Comparison of ENCODE assay signal across 9 cellular contexts in genomic region chr1:97243973-97244560, GRCh38.
DNase-seq lines count a peak whose midpoint lies in the region; ATAC-seq and TF ChIP-seq lines count a peak whose summit lies in the region.
"Had no signal": no experiment of that assay in that cellular context is flagged by ENCODE, and none has a peak within 500 bp of the region (broad histone marks: within the 10 kb centered on the region; RNA-seq: fewer than 3 reads in every experiment).

No MANE protein-coding gene starts in this region.

- TF ChIP-seq RAD21 in Ishikawa (IDR thresholded peaks at IDR 0.05; ENCODE audit: low read depth), result peak; percentile 51

- intact Hi-C loops in sciatic nerve (cut with DNase I), result no loop called here

- no peak overlapping the region for H3K4me3 ChIP-seq in brain microvascular endothelial cell (ENCODE audit: low read depth, low read length)

- peaks cover 3% of the 10 kb centered on the region for H3K9me3 Mint-ChIP-seq in activated naive CD4-positive, alpha-beta T cell treated with anti-CD3 and anti-CD28 coated beads, Interleukin-2, amount 10 ng/mL, durations not matched to agents 7 days and 5 days

- no peak for TF ChIP-seq EP300 in Ishikawa (IDR thresholded peaks at IDR 0.05; ENCODE audit: borderline replicate concordance)

- no peaks in the 10 kb centered on the region for H3K4me1 Mint-ChIP-seq in activated naive CD4-positive, alpha-beta T cell treated with anti-CD3 and anti-CD28 coated beads, Interleukin-2, amount 10 ng/mL, durations not matched to agents 7 days and 5 days
- H3K4me1 Mint-ChIP-seq: activated naive CD8-positive, alpha-beta T cell treated with anti-CD3 and anti-CD28 coated beads, Interleukin-2, amount 10 ng/mL, durations not matched to agents 7 days and 5 days had no signal

- CTCF ChIA-PET in activated naive CD4-positive, alpha-beta T cell treated with anti-CD3 and anti-CD28 coated beads, Interleukin-2, amount 10 ng/mL, durations not matched to agents 7 days and 5 days (lab: Charles Lee), result interaction anchor here (0.8 to 1.8 kb wide), 3 partner anchors 16 to 807 kb away, joined by 3 to 7 read pairs (median 4); no protein-coding TSS in a partner anchor

- H3K36me3 Mint-ChIP-seq in activated naive CD4-positive, alpha-beta T cell treated with anti-CD3 and anti-CD28 coated beads, Interleukin-2, amount 10 ng/mL, durations not matched to agents 7 days and 5 days, result no peaks in the 10 kb centered on the region

- peak; percentile 31 for DNase-seq in A172 (ENCODE audit: low spot score)
- peak; percentile 8 for DNase-seq in GM13977 (ENCODE audit: low spot score)
- no peak for DNase-seq in brain microvascular endothelial cell
- peak; percentile 69 for DNase-seq in pons (ENCODE audit: low spot score)
- no peak for DNase-seq in sciatic nerve (ENCODE audit: low spot score)
- no peak for DNase-seq in activated naive CD4-positive, alpha-beta T cell treated with anti-CD3 and anti-CD28 coated beads, Interleukin-2, amount 10 ng/mL, durations not matched to agents 7 days and 5 days
- DNase-seq: activated naive CD8-positive, alpha-beta T cell treated with anti-CD3 and anti-CD28 coated beads, Interleukin-2, amount 10 ng/mL, durations not matched to agents 7 days and 5 days had no signal

- H3K27ac ChIP-seq in brain microvascular endothelial cell, result no peak overlapping the region

- ATAC-seq in sciatic nerve (no peak), HG02870 (IDR thresholded peaks at IDR 0.05; ENCODE audit: unreplicated experiment) (no peak)

- no peak overlapping the region for H3K4me3 Mint-ChIP-seq in activated naive CD4-positive, alpha-beta T cell treated with anti-CD3 and anti-CD28 coated beads, Interleukin-2, amount 10 ng/mL, durations not matched to agents 7 days and 5 days
- H3K4me3 Mint-ChIP-seq: activated naive CD8-positive, alpha-beta T cell treated with anti-CD3 and anti-CD28 coated beads, Interleukin-2, amount 10 ng/mL, durations not matched to agents 7 days and 5 days had no signal

- in situ Hi-C loops in GM13977 (cut with MboI; ENCODE audit: low pct_unique_long_range_greater_than_20kb, low sequenced_read_pairs, unreplicated experiment), result no loop called here
- in situ Hi-C loops in brain microvascular endothelial cell (cut with HindIII; ENCODE audit: low pct_ligation_motif_present, low sequenced_read_pairs), result no loop called here

- TF ChIP-seq CTCF in GM13977 (IDR thresholded peaks at IDR 0.05; ENCODE audit: extremely low read depth, insufficient read depth, missing control alignments) (peak; percentile 49), brain microvascular endothelial cell (IDR thresholded peaks at IDR 0.05; ENCODE audit: low read depth, low read length, missing control alignments) (peak; percentile 22)

- no peaks in the 10 kb centered on the region for H3K27me3 Mint-ChIP-seq in activated naive CD4-positive, alpha-beta T cell treated with anti-CD3 and anti-CD28 coated beads, Interleukin-2, amount 10 ng/mL, durations not matched to agents 7 days and 5 days
- H3K27me3 Mint-ChIP-seq: activated naive CD8-positive, alpha-beta T cell treated with anti-CD3 and anti-CD28 coated beads, Interleukin-2, amount 10 ng/mL, durations not matched to agents 7 days and 5 days had no signal

- H3K36me3 ChIP-seq in brain microvascular endothelial cell (replicated peaks), result no peaks in the 10 kb centered on the region

- H3K27ac Mint-ChIP-seq in activated naive CD4-positive, alpha-beta T cell treated with anti-CD3 and anti-CD28 coated beads, Interleukin-2, amount 10 ng/mL, durations not matched to agents 7 days and 5 days, result no peak overlapping the region
- H3K27ac Mint-ChIP-seq: activated naive CD8-positive, alpha-beta T cell treated with anti-CD3 and anti-CD28 coated beads, Interleukin-2, amount 10 ng/mL, durations not matched to agents 7 days and 5 days had no signal

- no peaks in the 10 kb centered on the region for H3K27me3 ChIP-seq in brain microvascular endothelial cell (replicated peaks)

TF ChIP-seq in Ishikawa, 13 proteins besides CTCF, POLR2A, EP300 and RAD21:
- TF ChIP-seq, protein P1, sequence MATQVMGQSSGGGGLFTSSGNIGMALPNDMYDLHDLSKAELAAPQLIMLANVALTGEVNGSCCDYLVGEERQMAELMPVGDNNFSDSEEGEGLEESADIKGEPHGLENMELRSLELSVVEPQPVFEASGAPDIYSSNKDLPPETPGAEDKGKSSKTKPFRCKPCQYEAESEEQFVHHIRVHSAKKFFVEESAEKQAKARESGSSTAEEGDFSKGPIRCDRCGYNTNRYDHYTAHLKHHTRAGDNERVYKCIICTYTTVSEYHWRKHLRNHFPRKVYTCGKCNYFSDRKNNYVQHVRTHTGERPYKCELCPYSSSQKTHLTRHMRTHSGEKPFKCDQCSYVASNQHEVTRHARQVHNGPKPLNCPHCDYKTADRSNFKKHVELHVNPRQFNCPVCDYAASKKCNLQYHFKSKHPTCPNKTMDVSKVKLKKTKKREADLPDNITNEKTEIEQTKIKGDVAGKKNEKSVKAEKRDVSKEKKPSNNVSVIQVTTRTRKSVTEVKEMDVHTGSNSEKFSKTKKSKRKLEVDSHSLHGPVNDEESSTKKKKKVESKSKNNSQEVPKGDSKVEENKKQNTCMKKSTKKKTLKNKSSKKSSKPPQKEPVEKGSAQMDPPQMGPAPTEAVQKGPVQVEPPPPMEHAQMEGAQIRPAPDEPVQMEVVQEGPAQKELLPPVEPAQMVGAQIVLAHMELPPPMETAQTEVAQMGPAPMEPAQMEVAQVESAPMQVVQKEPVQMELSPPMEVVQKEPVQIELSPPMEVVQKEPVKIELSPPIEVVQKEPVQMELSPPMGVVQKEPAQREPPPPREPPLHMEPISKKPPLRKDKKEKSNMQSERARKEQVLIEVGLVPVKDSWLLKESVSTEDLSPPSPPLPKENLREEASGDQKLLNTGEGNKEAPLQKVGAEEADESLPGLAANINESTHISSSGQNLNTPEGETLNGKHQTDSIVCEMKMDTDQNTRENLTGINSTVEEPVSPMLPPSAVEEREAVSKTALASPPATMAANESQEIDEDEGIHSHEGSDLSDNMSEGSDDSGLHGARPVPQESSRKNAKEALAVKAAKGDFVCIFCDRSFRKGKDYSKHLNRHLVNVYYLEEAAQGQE (IDR thresholded peaks at IDR 0.05; ENCODE audit: low read depth), result no peak
- no peak for TF ChIP-seq TEAD4 (IDR thresholded peaks at IDR 0.05)
- TF ChIP-seq CEBPB (IDR thresholded peaks at IDR 0.05), result no peak
- TF ChIP-seq YY1 (IDR thresholded peaks at IDR 0.05; ENCODE audit: low read depth), result no peak
- TF ChIP-seq MAX (IDR thresholded peaks at IDR 0.05), result no peak
- no peak for TF ChIP-seq EGR1 (IDR thresholded peaks at IDR 0.05)
- no peak for TF ChIP-seq NFIC (IDR thresholded peaks at IDR 0.05)
- no peak for TF ChIP-seq USF1 (IDR thresholded peaks at IDR 0.05)
- no peak for TF ChIP-seq CREB1 (IDR thresholded peaks at IDR 0.05; ENCODE audit: low read depth)
- no peak for TF ChIP-seq TAF1 (IDR thresholded peaks at IDR 0.05; ENCODE audit: low read depth)
- TF ChIP-seq ZBTB7A (IDR thresholded peaks at IDR 0.05; ENCODE audit: low read depth), result no peak

Comparison
In these comparisons a context has a peak if more than half of its experiments do, and no peak if none do; other contexts are left out.
1. DNase-seq: peak in A172 (single experiment), GM13977 (single experiment) and pons (single experiment); none in brain microvascular endothelial cell (single experiment), sciatic nerve (single experiment) and activated naive CD4-positive, alpha-beta T cell treated with anti-CD3 and anti-CD28 coated beads, Interleukin-2, amount 10 ng/mL, durations not matched to agents 7 days and 5 days (single experiment).